10 cellular contexts compared by ENCODE assay signal in the genomic region with DNA sequence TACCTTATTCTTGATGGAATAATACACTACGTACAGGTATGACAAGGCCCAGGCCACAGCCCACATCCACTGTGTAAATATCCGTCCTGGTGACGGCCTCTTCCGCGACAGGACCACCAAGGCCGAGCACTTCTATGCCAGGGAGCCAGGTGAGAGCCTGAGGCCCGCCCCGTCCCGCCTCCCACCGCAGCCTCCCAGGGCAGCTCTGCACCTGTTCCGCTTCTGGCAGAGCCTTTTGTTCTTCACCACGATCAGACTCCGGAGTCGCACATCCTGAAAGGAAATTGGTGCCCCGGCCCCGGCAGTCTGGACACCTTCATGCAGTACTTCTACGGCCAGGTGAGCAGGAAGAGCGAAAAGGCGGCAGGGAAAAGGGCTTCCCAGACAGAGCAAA. TPM values are rescaled to one million over a fixed set of nuclear protein-coding genes. Genes with fewer than 3 reads are reported as not detected.
DNase-seq lines count a peak whose midpoint lies in the region; ATAC-seq and TF ChIP-seq lines count a peak whose summit lies in the region.
"Had no signal": no experiment of that assay in that cellular context is flagged by ENCODE, and none has a peak within 500 bp of the region (broad histone marks: within the 10 kb centered on the region; RNA-seq: fewer than 3 reads in every experiment).

No MANE protein-coding gene starts in this region.

- H3K36me3 ChIP-seq in ES-I3 (ENCODE audit: insufficient read depth, low read length), result no peaks in the 10 kb centered on the region
- H3K36me3 ChIP-seq: brain microvascular endothelial cell had no signal

- peak; percentile 16 for DNase-seq in NCI-H526 treated with DMSO at 0.1 percent for 48 hours (lab: John Stamatoyannopoulos, UW)
- no peak for DNase-seq in epithelial cell of proximal tubule (ENCODE audit: low read depth)
- DNase-seq in NCI-H226, result no peak
- DNase-seq: brain microvascular endothelial cell had no signal

- TF ChIP-seq CTCF in 22Rv1 (IDR thresholded peaks at IDR 0.05) (no peak), epithelial cell of proximal tubule (conservative IDR thresholded peaks at IDR 0.05; ENCODE audit: low read depth, low read length) (no peak)

- H3K9me3 ChIP-seq in ES-I3 (ENCODE audit: control insufficient read depth, insufficient read depth, low read length), result no peaks in the 10 kb centered on the region

- no peak for ATAC-seq in HG03095 (IDR thresholded peaks at IDR 0.05; ENCODE audit: unreplicated experiment)
- no peak for ATAC-seq in GM18502 (IDR thresholded peaks at IDR 0.05; ENCODE audit: poor library complexity, unreplicated experiment)
- ATAC-seq in GM19324 (IDR thresholded peaks at IDR 0.05; ENCODE audit: low FRiP score, unreplicated experiment), result no peak

- peaks cover 7% of the 10 kb centered on the region; the same call in 1 of the 2 replicates for H3K4me1 ChIP-seq in ES-I3 (ENCODE audit: insufficient read depth, low read length)

- peak overlapping the region; percentile 91 for H3K27ac ChIP-seq in 22Rv1
- H3K27ac ChIP-seq: brain microvascular endothelial cell, epithelial cell of prostate had no signal

- peak overlapping the region; percentile 57 for H3K9ac ChIP-seq in ES-I3 (ENCODE audit: low read depth, low read length)

- peak overlapping the region; percentile 46 for H3K4me3 ChIP-seq in epithelial cell of proximal tubule (ENCODE audit: low read depth, low read length)

RNA-seq across cellular contexts. Expression of a gene that starts 10.6 kb away (rescaled TPM):
- total RNA-seq in epithelial cell of proximal tubule, result 29.5 and 80.8 TPM in 2 replicates

RNA-seq across cellular contexts. Expression of a gene that starts 16.4 kb away (rescaled TPM):
- total RNA-seq in epithelial cell of proximal tubule, result 1.6 and 6.2 TPM in 2 replicates

RNA-seq across cellular contexts. Expression of a gene that starts 17.1 kb away (rescaled TPM):
- total RNA-seq in epithelial cell of proximal tubule, result 3.6 and 8.7 TPM in 2 replicates

RNA-seq across cellular contexts. Expression of a gene that starts 30.2 kb away (rescaled TPM):
- total RNA-seq in epithelial cell of proximal tubule, result 123 and 129 TPM in 2 replicates
